ENCODE assay signal across 28 cellular contexts in the genomic region with DNA sequence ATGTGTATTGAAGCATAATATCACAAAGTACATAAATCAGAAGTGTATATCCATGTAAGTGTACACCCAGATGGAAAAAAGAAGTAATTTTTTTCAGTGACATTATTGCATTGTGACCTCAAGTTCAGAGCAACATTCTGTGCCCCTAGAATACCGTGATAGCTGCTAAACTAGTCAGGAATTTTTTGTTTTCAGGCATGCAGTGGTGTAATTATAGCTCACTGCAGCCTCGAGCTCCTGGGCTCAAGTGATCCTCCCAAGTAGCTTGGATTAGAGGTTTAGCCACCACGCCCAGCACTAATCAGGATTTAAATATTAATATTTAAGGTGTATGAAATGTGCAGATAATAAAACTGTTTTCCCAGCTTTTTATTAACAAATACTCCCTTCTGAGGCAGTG. TPM values are rescaled to one million over a fixed set of nuclear protein-coding genes. Genes with fewer than 3 reads are reported as not detected.
"Had no signal": no experiment of that assay in that cellular context is flagged by ENCODE, and none has a peak within 500 bp of the region (broad histone marks: within the 10 kb centered on the region; RNA-seq: fewer than 3 reads in every experiment).

No MANE protein-coding gene starts in this region.

- H3K4me3 ChIP-seq: adrenal gland, body of pancreas, stomach, suprapubic skin, tibial artery had no signal

- H3K9me3 ChIP-seq: adrenal gland, body of pancreas, stomach, suprapubic skin, tibial artery had no signal

- H3K4me1 ChIP-seq: adrenal gland, body of pancreas, suprapubic skin, tibial artery had no signal

- H3K27me3 Mint-ChIP-seq: activated CD4-positive, alpha-beta memory T cell treated with anti-CD3 and anti-CD28 coated beads for 36 hours; activated CD4-positive, alpha-beta T cell treated with anti-CD3 and anti-CD28 coated beads, Interleukin-2, amount 10 ng/mL, durations not matched to agents 24 days and 14 days; activated naive CD8-positive, alpha-beta T cell treated with anti-CD3 and anti-CD28 coated beads for 36 hours; natural killer cell treated with Interleukin-12 subunit alpha and Interleukin-12 subunit beta and Interleukin-15 and Interleukin-18, amount 100 ng/mL, for 72 hours had no signal

- DNase-seq: activated CD4-positive, alpha-beta memory T cell treated with anti-CD3 and anti-CD28 coated beads for 36 hours; activated CD4-positive, alpha-beta T cell treated with anti-CD3 and anti-CD28 coated beads, Interleukin-2, amount 10 ng/mL, durations not matched to agents 24 days and 14 days; activated CD4-positive, CD25-positive, alpha-beta regulatory T cell treated with anti-CD3 and anti-CD28 coated beads, Interleukin-2, amount 50 U/mL, for 72 hours; activated CD8-positive, alpha-beta memory T cell treated with anti-CD3 and anti-CD28 coated beads, Interleukin-2, amount 50 U/mL, for 4 hours; activated effector memory CD4-positive, alpha-beta T cell treated with anti-CD3 and anti-CD28 coated beads, Interleukin-2, amount 50 U/mL, for 16 hours; activated naive CD4-positive, alpha-beta T cell treated with anti-CD3 and anti-CD28 coated beads for 36 hours; activated naive CD8-positive, alpha-beta T cell treated with anti-CD3 and anti-CD28 coated beads for 36 hours; activated T-cell treated with anti-CD3 and anti-CD28 coated beads, Interleukin-2, amount 50 U/mL, for 1 hour; adrenal gland; aorta; body of pancreas; caudate nucleus; endodermal cell; hippocampal formation; left cardiac atrium; midbrain; posterior cingulate gyrus; small intestine; stimulated activated CD4-positive, alpha-beta T cell treated with anti-CD3 and anti-CD28 coated beads, Interleukin-4, amount 100 ng/mL, for 24 hours; stomach; T1000; tibial artery had no signal

- H3K27ac ChIP-seq: adrenal gland, body of pancreas, suprapubic skin, tibial artery had no signal

- H3K9me3 Mint-ChIP-seq: activated CD4-positive, alpha-beta memory T cell treated with anti-CD3 and anti-CD28 coated beads for 36 hours; activated CD4-positive, alpha-beta T cell treated with anti-CD3 and anti-CD28 coated beads, Interleukin-2, amount 10 ng/mL, durations not matched to agents 24 days and 14 days; activated naive CD4-positive, alpha-beta T cell treated with anti-CD3 and anti-CD28 coated beads for 36 hours; activated naive CD8-positive, alpha-beta T cell treated with anti-CD3 and anti-CD28 coated beads for 36 hours; activated T-helper 1 cell treated with anti-CD3 and anti-CD28 coated beads, Interleukin-12 subunit alpha, Interleukin-12 subunit beta, Interleukin-2, Interleukin-4 antibody, amounts not matched to agents 30 ng/mL and 10 ng/mL and 1 ng/mL, durations not matched to agents 14 hours and 24 hours and 36 hours; endodermal cell; natural killer cell treated with Interleukin-12 subunit alpha and Interleukin-12 subunit beta and Interleukin-15 and Interleukin-18, amount 100 ng/mL, for 72 hours; stimulated activated effector memory CD8-positive, alpha-beta T cell treated with anti-CD3 and anti-CD28 coated beads, Interleukin-12 subunit alpha, Interleukin-12 subunit beta, amount 100 ng/mL, for 72 hours had no signal

- ATAC-seq: body of pancreas; natural killer cell treated with Interleukin-12 subunit alpha and Interleukin-12 subunit beta and Interleukin-15 and Interleukin-18, amount 100 ng/mL, for 72 hours; sciatic nerve; stimulated activated effector memory CD8-positive, alpha-beta T cell treated with anti-CD3 and anti-CD28 coated beads, Interleukin-12 subunit alpha, Interleukin-12 subunit beta, amount 100 ng/mL, for 72 hours had no signal

- H3K27ac Mint-ChIP-seq: activated CD4-positive, alpha-beta memory T cell treated with anti-CD3 and anti-CD28 coated beads for 36 hours; activated CD4-positive, alpha-beta T cell treated with anti-CD3 and anti-CD28 coated beads, Interleukin-2, amount 10 ng/mL, durations not matched to agents 24 days and 14 days; activated naive CD8-positive, alpha-beta T cell treated with anti-CD3 and anti-CD28 coated beads for 36 hours; endodermal cell; stimulated activated effector memory CD8-positive, alpha-beta T cell treated with anti-CD3 and anti-CD28 coated beads, Interleukin-12 subunit alpha, Interleukin-12 subunit beta, amount 100 ng/mL, for 72 hours had no signal

- H3K27me3 ChIP-seq: adrenal gland, body of pancreas, stomach, suprapubic skin, tibial artery had no signal

- H3K4me1 Mint-ChIP-seq: activated CD4-positive, alpha-beta T cell treated with anti-CD3 and anti-CD28 coated beads, Interleukin-2, amount 10 ng/mL, durations not matched to agents 24 days and 14 days; endodermal cell had no signal

- H3K4me3 Mint-ChIP-seq: activated CD4-positive, alpha-beta memory T cell treated with anti-CD3 and anti-CD28 coated beads for 36 hours; activated CD4-positive, alpha-beta T cell treated with anti-CD3 and anti-CD28 coated beads, Interleukin-2, amount 10 ng/mL, durations not matched to agents 24 days and 14 days; activated naive CD4-positive, alpha-beta T cell treated with anti-CD3 and anti-CD28 coated beads for 36 hours; activated naive CD8-positive, alpha-beta T cell treated with anti-CD3 and anti-CD28 coated beads for 36 hours; activated T-helper 1 cell treated with anti-CD3 and anti-CD28 coated beads, Interleukin-12 subunit alpha, Interleukin-12 subunit beta, Interleukin-2, Interleukin-4 antibody, amounts not matched to agents 30 ng/mL and 10 ng/mL and 1 ng/mL, durations not matched to agents 14 hours and 24 hours and 36 hours; endodermal cell; natural killer cell treated with Interleukin-12 subunit alpha and Interleukin-12 subunit beta and Interleukin-15 and Interleukin-18, amount 100 ng/mL, for 72 hours; stimulated activated effector memory CD8-positive, alpha-beta T cell treated with anti-CD3 and anti-CD28 coated beads, Interleukin-12 subunit alpha, Interleukin-12 subunit beta, amount 100 ng/mL, for 72 hours had no signal

RNA-seq across cellular contexts. Expression of gene GPR160, which starts 45.6 kb away (rescaled TPM):
- total RNA-seq: osteoblast had no signal
